Comparison of ENCODE assay signal across 15 cellular contexts in the genomic region with DNA sequence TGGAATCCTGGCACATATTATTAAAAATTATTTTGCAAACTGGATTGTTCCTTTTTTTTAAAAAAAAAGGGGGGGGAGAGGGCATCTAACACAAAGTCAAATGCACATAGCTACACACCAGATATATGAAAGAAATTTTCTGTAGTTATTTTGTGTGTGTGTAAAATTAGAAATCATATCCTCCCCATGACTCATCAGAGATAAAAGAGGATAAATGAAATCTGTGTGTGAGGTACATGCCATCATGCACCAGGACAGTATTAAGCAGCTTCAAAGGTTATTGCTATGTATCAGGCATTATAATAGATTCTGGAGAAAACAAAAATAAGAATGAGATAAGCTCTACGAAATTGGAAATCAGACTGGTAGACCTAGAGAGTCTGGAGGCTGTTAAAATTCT.
"Had no signal": no experiment of that assay in that cellular context is flagged by ENCODE, and none has a peak within 500 bp of the region (broad histone marks: within the 10 kb centered on the region; RNA-seq: fewer than 3 reads in every experiment).

No MANE protein-coding gene starts in this region.

- DNase-seq: activated naive CD4-positive, alpha-beta T cell; left colon; mucosa of descending colon; naive thymus-derived CD8-positive, alpha-beta T cell; retina; stimulated activated CD4-positive, alpha-beta T cell treated with anti-CD3 and anti-CD28 coated beads, Interleukin-4, amount 100 ng/mL, for 4 hours; stimulated activated CD8-positive, alpha-beta memory T cell treated with anti-CD3 and anti-CD28 coated beads, Interleukin-4, amount 100 ng/mL, for 48 hours; stimulated activated naive CD8-positive, alpha-beta T cell treated with anti-CD3 and anti-CD28 coated beads, Interleukin-15, Interleukin-2, amounts not matched to agents 100 U/mL and 50 U/mL, for 24 hours; upper lobe of left lung had no signal

- H3K27ac ChIP-seq: gastroesophageal sphincter, neutrophil, parathyroid adenoma, skin epidermis, suprapubic skin had no signal

- H3K4me3 ChIP-seq: gastroesophageal sphincter, mucosa of descending colon, skin epidermis, suprapubic skin, upper lobe of left lung had no signal

- H3K9me3 ChIP-seq: gastroesophageal sphincter, mucosa of descending colon, neutrophil, suprapubic skin, upper lobe of left lung had no signal

- H3K27me3 ChIP-seq: gastroesophageal sphincter, neutrophil, suprapubic skin, upper lobe of left lung had no signal

- H3K36me3 ChIP-seq: gastroesophageal sphincter, neutrophil, suprapubic skin, upper lobe of left lung had no signal

- ATAC-seq: activated CD4-positive, CD25-positive, alpha-beta regulatory T cell treated with anti-CD3 and anti-CD28 coated beads, Interleukin-2, amount 50 U/mL, for 24 hours; gastroesophageal sphincter; left colon; mucosa of descending colon; naive thymus-derived CD8-positive, alpha-beta T cell; stimulated activated naive CD8-positive, alpha-beta T cell treated with anti-CD3 and anti-CD28 coated beads, Interleukin-15, Interleukin-2, amounts not matched to agents 100 U/mL and 50 U/mL, for 24 hours had no signal
